8 cellular contexts compared by ENCODE assay signal in the genomic region with DNA sequence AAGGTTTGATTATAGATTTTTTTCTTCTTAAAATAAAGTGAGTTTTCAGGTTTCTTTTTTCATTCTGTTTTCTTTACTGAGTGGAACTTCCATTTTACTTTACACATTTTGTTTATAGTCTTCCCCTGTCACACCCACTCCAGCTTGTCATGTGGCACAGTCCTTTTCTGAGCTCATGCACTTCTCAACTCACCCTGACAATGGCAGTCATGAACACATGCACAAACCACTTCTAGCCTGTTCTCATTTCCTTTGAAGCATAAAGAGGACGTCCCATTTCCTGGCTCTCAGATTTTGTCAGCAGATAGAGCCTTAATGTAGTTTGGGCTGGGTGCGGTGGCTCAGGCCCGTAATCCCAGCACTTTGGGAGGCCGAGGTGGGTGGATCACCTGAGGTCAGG.
DNase-seq lines count a peak whose midpoint lies in the region; ATAC-seq and TF ChIP-seq lines count a peak whose summit lies in the region.

No MANE protein-coding gene starts in this region.

- CTCF ChIA-PET in OCI-LY7 (lab: Charles Lee; ENCODE audit: unreplicated experiment), result interaction anchor here (1.0 kb wide), 1 partner anchor 17 kb away, joined by 3 read pairs; a partner anchor contains a TSS

- H3K9me2 ChIP-seq in OCI-LY7 (ENCODE audit: insufficient read depth, low read length), result no peaks in the 10 kb centered on the region

- H3K79me2 ChIP-seq in DND-41 (ENCODE audit: insufficient read depth, low read length) (no peaks in the 10 kb centered on the region), OCI-LY7 (ENCODE audit: insufficient read depth, low read depth, low read length) (peaks cover 1% of the 10 kb centered on the region; the same call in 1 of the 2 replicates)

- TF ChIP-seq EP300 in tibial nerve (IDR thresholded peaks at IDR 0.05), result no peak

- H4K20me1 ChIP-seq in DND-41 (ENCODE audit: insufficient read depth, low read length) (no peaks in the 10 kb centered on the region), OCI-LY7 (ENCODE audit: insufficient read depth, low read length) (no peaks in the 10 kb centered on the region)

- TF ChIP-seq CTCF in DND-41 (IDR thresholded peaks at IDR 0.05; ENCODE audit: borderline replicate concordance, extremely low read depth, low read length, poor library complexity, severe bottlenecking) (peak; percentile 42), OCI-LY7 (conservative IDR thresholded peaks at IDR 0.05; ENCODE audit: low read length) (no peak), tibial nerve (IDR thresholded peaks at IDR 0.05) (no peak)

- POLR2A ChIA-PET in OCI-LY7 (lab: Charles Lee), result interaction anchor here (1.0 kb wide), 1 partner anchor 17 kb away, joined by 3 read pairs; a partner anchor contains a TSS

- H3K9me3 ChIP-seq in DND-41 (ENCODE audit: insufficient read depth, low read length, severe bottlenecking) (no peaks in the 10 kb centered on the region), OCI-LY7 (ENCODE audit: low read length) (no peaks in the 10 kb centered on the region), tibial nerve (no peaks in the 10 kb centered on the region)

- no peaks in the 10 kb centered on the region for H3K36me3 ChIP-seq in DND-41 (ENCODE audit: insufficient read depth, low read length)
- no peaks in the 10 kb centered on the region for H3K36me3 ChIP-seq in OCI-LY7 (ENCODE audit: insufficient read depth, low read length)
- no peaks in the 10 kb centered on the region for H3K36me3 ChIP-seq in tibial nerve

- WGBS in tibial nerve, 2 donors, result 53 to 65% methylated on average over 4 of the region's 4 CpGs

- no TSS peak for BruUV-seq in OCI-LY7 (replicated peaks; lab: Mats Ljungman, UMichigan)

- no peak for TF ChIP-seq POLR2A in tibial nerve (IDR thresholded peaks at IDR 0.05)

- H3K4me1 ChIP-seq in DND-41 (ENCODE audit: insufficient read depth, low read length), result peaks cover 22% of the 10 kb centered on the region
- peaks cover 13% of the 10 kb centered on the region for H3K4me1 ChIP-seq in OCI-LY7 (ENCODE audit: insufficient read depth, low read length, poor library complexity, severe bottlenecking)
- H3K4me1 ChIP-seq in tibial nerve, result peaks cover 0 to 8% (median 0%) of the 10 kb centered on the region in 4 donors

- H2AFZ ChIP-seq in DND-41 (ENCODE audit: low read depth, low read length), result peak overlapping the region; percentile 45; the same call in 1 of the 2 replicates
- peak overlapping the region; percentile 37; the same call in 1 of the 2 replicates for H2AFZ ChIP-seq in OCI-LY7 (ENCODE audit: low read length)

- peak; percentile 75 for DNase-seq in DND-41
- DNase-seq in OCI-LY7 (ENCODE audit: low spot score), result peak; percentile 78
- DNase-seq in effector CD8-positive, alpha-beta T cell (lab: John Stamatoyannopoulos, UW), result peak; percentile 20
- no peak for DNase-seq in NCI-H510A (lab: John Stamatoyannopoulos, UW)
- DNase-seq in NCI-H2081 (lab: John Stamatoyannopoulos, UW), result no peak
- DNase-seq in tibial nerve (ENCODE audit: low spot score in 2 of 2), result no peak
- DNase-seq in cardiac septum (ENCODE audit: low spot score), result no peak

- H3K4me2 ChIP-seq in DND-41 (ENCODE audit: insufficient read depth, low read length) (no peak overlapping the region), OCI-LY7 (ENCODE audit: low read length) (no peak overlapping the region; the same call in 1 of the 2 replicates)

- peak; percentile 97 for ATAC-seq in DND-41 (ENCODE audit: insufficient read depth, low read depth)
- ATAC-seq in GM18909 (IDR thresholded peaks at IDR 0.05; ENCODE audit: poor library complexity, unreplicated experiment), result peak; percentile 42

- no peak overlapping the region for H3K9ac ChIP-seq in DND-41 (ENCODE audit: low read depth, low read length)

- H3K4me3 ChIP-seq in DND-41 (ENCODE audit: low read depth in 1 of 2, low read length in 2 of 2), result no peak overlapping the region
- no peak overlapping the region for H3K4me3 ChIP-seq in OCI-LY7 (ENCODE audit: low read depth, low read length, poor library complexity, severe bottlenecking)
- no peak overlapping the region for H3K4me3 ChIP-seq in tibial nerve

- intact Hi-C loops in OCI-LY7 (cut with micrococcal nuclease; ENCODE audit: unreplicated experiment) (loop anchor here (5.0 kb wide), 2 partner anchors 188 to 238 kb away; partner anchors contain the start of genes ARMC5 and RUSF1), cardiac septum (cut with DNase I) (no loop called here)

- peaks cover 17% of the 10 kb centered on the region for H3K27me3 ChIP-seq in DND-41 (ENCODE audit: insufficient read depth, low read length, poor library complexity)
- peaks cover 0 to 6% of the 10 kb centered on the region in 2 donors for H3K27me3 ChIP-seq in tibial nerve

- H3K27ac ChIP-seq in DND-41 (ENCODE audit: low read length), result no peak overlapping the region
- H3K27ac ChIP-seq in OCI-LY7 (ENCODE audit: low read depth, low read length, poor library complexity, severe bottlenecking), result no peak overlapping the region
- H3K27ac ChIP-seq in tibial nerve, result no peak overlapping the region

Comparison
In these comparisons a context has a peak if more than half of its experiments do, and no peak if none do; other contexts are left out.
1. DNase-seq: peak in DND-41 (single experiment), OCI-LY7 (single experiment) and effector CD8-positive, alpha-beta T cell (single experiment); none in NCI-H510A (single experiment), NCI-H2081 (0 of 2), tibial nerve (0 of 2) and cardiac septum (single experiment).